In genomic region chr7:99693427-99694200, GRCh38 we compare ENCODE assay signal across 1 cellular context.
TF ChIP-seq lines count a peak whose summit lies in the region.

No MANE protein-coding gene starts in this region.

TF ChIP-seq in K562, 482 proteins besides CTCF, POLR2A, EP300 and RAD21 (continued from another document and continues in another):
- TF ChIP-seq HDAC2 (IDR thresholded peaks at IDR 0.05): peak; percentile 89; the same call in 1 of the 2 replicates
- TF ChIP-seq MED1 (CRISPR knock-in tag; IDR thresholded peaks at IDR 0.05; ENCODE audit: borderline replicate concordance): no peak
- no peak for TF ChIP-seq TRIM25 (IDR thresholded peaks at IDR 0.05; ENCODE audit: borderline replicate concordance)
- TF ChIP-seq ZNF324 (CRISPR knock-in tag; IDR thresholded peaks at IDR 0.05): no peak
- TF ChIP-seq RCOR1 (IDR thresholded peaks at IDR 0.05; ENCODE audit: borderline replicate concordance in 1 of 2, low read depth in 2 of 2, low read length in 2 of 2): peak; percentile 73 to 96; a peak in 3 of 4 replicates
- no peak for TF ChIP-seq ZNF707 (CRISPR knock-in tag; conservative IDR thresholded peaks at IDR 0.05)
- peak in 1 of 2 experiments; percentile 86; a peak in 2 of 4 replicates for TF ChIP-seq ZNF639 (CRISPR knock-in tag; conservative IDR thresholded peaks at IDR 0.05 in 1 of 2, IDR thresholded peaks at IDR 0.05 in 1 of 2)
- TF ChIP-seq HMBOX1 (IDR thresholded peaks at IDR 0.05): peak; percentile 84
- 0 out of 2 replicates have a peak, but pooled peaks have one; percentile 59 for TF ChIP-seq PML (IDR thresholded peaks at IDR 0.05; ENCODE audit: low read length)
- TF ChIP-seq ZNF655 (CRISPR knock-in tag; IDR thresholded peaks at IDR 0.05): no peak
- peak; percentile 42; the same call in 1 of the 2 replicates for TF ChIP-seq NFIC (IDR thresholded peaks at IDR 0.05)
- TF ChIP-seq CBX3 (IDR thresholded peaks at IDR 0.05; ENCODE audit: borderline replicate concordance in 1 of 2, low read length in 2 of 2): peak in 1 of 2 experiments; percentile 80; a peak in 1 of 3 replicates
- no peak for TF ChIP-seq NFATC3 (IDR thresholded peaks at IDR 0.05)
- no peak for TF ChIP-seq HCFC1 (IDR thresholded peaks at IDR 0.05; ENCODE audit: low read depth, low read length)
- TF ChIP-seq E2F4 (CRISPR knock-in tag; IDR thresholded peaks at IDR 0.05; ENCODE audit: low read depth): no peak
- peak; percentile 44 to 63; a peak in 1 of 4 replicates for TF ChIP-seq MAZ (CRISPR knock-in tag; conservative IDR thresholded peaks at IDR 0.05 in 1 of 2, IDR thresholded peaks at IDR 0.05 in 1 of 2)
- peak; percentile 78; the same call in 1 of the 2 replicates for TF ChIP-seq CBX5 (IDR thresholded peaks at IDR 0.05; ENCODE audit: borderline replicate concordance, low read depth)
- no peak for TF ChIP-seq HEY1 (CRISPR knock-in tag; IDR thresholded peaks at IDR 0.05; ENCODE audit: borderline replicate concordance)
- TF ChIP-seq CBFA2T3 (IDR thresholded peaks at IDR 0.05): peak; percentile 89
- peak; percentile 86 for TF ChIP-seq NFE2 (IDR thresholded peaks at IDR 0.05; ENCODE audit: low read depth)
- TF ChIP-seq CEBPG (CRISPR knock-in tag; IDR thresholded peaks at IDR 0.05): no peak
- TF ChIP-seq CEBPG (tag; conservative IDR thresholded peaks at IDR 0.05 in 1 of 2, IDR thresholded peaks at IDR 0.05 in 1 of 2): no peak
- no peak for TF ChIP-seq ZNF561 (CRISPR knock-in tag; conservative IDR thresholded peaks at IDR 0.05)
- peak; percentile 84 for TF ChIP-seq RNF2 (IDR thresholded peaks at IDR 0.05)
- TF ChIP-seq MYBL2 (IDR thresholded peaks at IDR 0.05; ENCODE audit: low read depth): no peak
- no peak for TF ChIP-seq MYBL2 (CRISPR knock-in tag; IDR thresholded peaks at IDR 0.05; ENCODE audit: borderline replicate concordance)
- peak; percentile 32; the same call in 1 of the 2 replicates for TF ChIP-seq ZBTB9 (CRISPR knock-in tag; IDR thresholded peaks at IDR 0.05)
- peak; percentile 12 to 67; a peak in 2 of 4 replicates for TF ChIP-seq KDM1A (IDR thresholded peaks at IDR 0.05)
- peak; percentile 91 for TF ChIP-seq ZNF766 (CRISPR knock-in tag; conservative IDR thresholded peaks at IDR 0.05)
- TF ChIP-seq ADNP (tag; IDR thresholded peaks at IDR 0.05): peak; percentile 65; the same call in 1 of the 2 replicates
- TF ChIP-seq C11orf30 (IDR thresholded peaks at IDR 0.05; ENCODE audit: low read depth): no peak
- TF ChIP-seq TFAP4 (CRISPR knock-in tag; IDR thresholded peaks at IDR 0.05; ENCODE audit: borderline replicate concordance): peak; percentile 91
- no peak for TF ChIP-seq SMAD2 (IDR thresholded peaks at IDR 0.05; ENCODE audit: low read depth, low read length)
- TF ChIP-seq NKRF (IDR thresholded peaks at IDR 0.05; ENCODE audit: borderline replicate concordance): peak; percentile 36; the same call in 1 of the 2 replicates
- TF ChIP-seq TRIM28 (IDR thresholded peaks at IDR 0.05): 0 out of 2 replicates have a peak, but pooled peaks have one; percentile 12
- no peak for TF ChIP-seq NR2C2 (CRISPR knock-in tag; IDR thresholded peaks at IDR 0.05)
- peak; percentile 57 for TF ChIP-seq NR2C2 (tag; IDR thresholded peaks at IDR 0.05)
- no peak for TF ChIP-seq POLR2G (IDR thresholded peaks at IDR 0.05; ENCODE audit: low read depth, low read length)
- TF ChIP-seq CUX1 (CRISPR knock-in tag; IDR thresholded peaks at IDR 0.05): peak; percentile 50; the same call in 1 of the 2 replicates
- TF ChIP-seq TCF3 (CRISPR knock-in tag; IDR thresholded peaks at IDR 0.05): peak; percentile 85
- no peak for TF ChIP-seq RHOXF2B (CRISPR knock-in tag; conservative IDR thresholded peaks at IDR 0.05)
- no peak for TF ChIP-seq MCM3 (IDR thresholded peaks at IDR 0.05)
- TF ChIP-seq NCOA4 (IDR thresholded peaks at IDR 0.05; ENCODE audit: partially characterized antibody): no peak
- TF ChIP-seq TARDBP (IDR thresholded peaks at IDR 0.05): peak; percentile 29; the same call in 1 of the 2 replicates
- TF ChIP-seq IRF9 (tag; IDR thresholded peaks at IDR 0.05): no peak
- TF ChIP-seq ZBTB2 (IDR thresholded peaks at IDR 0.05): peak; percentile 76
- peak; percentile 80; the same call in 1 of the 2 replicates for TF ChIP-seq ZC3H8 (IDR thresholded peaks at IDR 0.05)
